21 cellular contexts compared by ENCODE assay signal in the genomic region with DNA sequence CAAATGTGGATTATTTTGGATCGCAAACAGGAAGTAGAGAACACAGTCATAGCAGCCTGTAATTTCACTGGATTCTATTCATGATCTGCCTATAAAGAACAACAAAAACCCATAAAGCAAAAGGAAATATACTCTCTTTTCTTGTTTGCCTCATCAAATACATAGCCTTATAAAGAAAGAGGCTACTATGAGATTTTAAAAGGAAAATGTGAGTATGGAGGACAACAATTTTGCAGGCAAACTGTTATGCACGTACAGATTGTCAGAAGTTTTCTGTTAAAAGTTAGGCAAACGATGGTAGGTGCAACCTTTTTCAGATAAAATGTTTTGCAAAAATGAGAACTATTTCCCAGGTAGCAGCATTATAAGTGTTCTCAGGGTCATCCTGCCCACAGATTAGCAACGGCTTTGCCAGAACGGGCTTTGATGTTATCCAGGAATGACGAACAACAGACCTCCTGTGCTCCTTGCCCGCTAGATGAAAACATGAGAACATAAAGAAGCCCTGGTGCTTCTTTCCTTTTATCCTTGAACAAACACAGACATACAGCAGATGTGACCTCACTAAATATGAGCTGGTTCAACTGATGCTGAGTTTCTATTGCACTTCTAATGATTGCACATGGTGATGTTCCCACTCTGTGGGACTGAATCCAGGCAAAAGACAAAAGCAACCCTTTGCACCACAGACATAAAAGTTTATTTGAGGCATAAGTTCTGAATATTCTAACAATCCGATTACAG.
DNase-seq lines count a peak whose midpoint lies in the region; ATAC-seq and TF ChIP-seq lines count a peak whose summit lies in the region.
"Had no signal": no experiment of that assay in that cellular context is flagged by ENCODE, and none has a peak within 500 bp of the region (broad histone marks: within the 10 kb centered on the region; RNA-seq: fewer than 3 reads in every experiment).

No MANE protein-coding gene starts in this region.

- H3K36me3 ChIP-seq in HEK293 (ENCODE audit: control insufficient read depth in 2 of 2, insufficient read depth in 1 of 2, low read length in 2 of 2) (no peaks in the 10 kb centered on the region), rectal smooth muscle tissue (ENCODE audit: control insufficient read depth, insufficient read depth, low read length) (no peaks in the 10 kb centered on the region)

- no peak overlapping the region for H3K27ac Mint-ChIP-seq in activated CD4-positive, alpha-beta memory T cell treated with anti-CD3 and anti-CD28 coated beads, Interleukin-2, amount 10 ng/mL, durations not matched to agents 7 days and 5 days

- DNase-seq in NCI-H82 (lab: John Stamatoyannopoulos, UW), result peak; percentile 61
- DNase-seq in choroid plexus epithelial cell (ENCODE audit: low read depth), result peak; percentile 77
- no peak for DNase-seq in NK-92 treated with Interleukin-12 subunit alpha and Interleukin-12 subunit beta, amount 100 ng/mL, for 24 hours (lab: John Stamatoyannopoulos, UW)
- DNase-seq in activated CD4-positive, alpha-beta memory T cell treated with anti-CD3 and anti-CD28 coated beads, Interleukin-2, amount 10 ng/mL, durations not matched to agents 7 days and 5 days, result no peak
- DNase-seq: activated CD4-positive, alpha-beta T cell treated with anti-CD3 and anti-CD28 coated beads for 1 hour; activated CD8-positive, alpha-beta memory T cell treated with anti-CD3 and anti-CD28 coated beads, Interleukin-2, amount 50 U/mL, for 4 hours; activated naive CD4-positive, alpha-beta T cell; DMS79; effector CD8-positive, alpha-beta T cell; H7; midbrain; NCI-H1436; NCI-H524 treated with DMSO at 0.1 percent for 48 hours; occipital lobe; stimulated activated naive CD8-positive, alpha-beta T cell treated with anti-CD3 and anti-CD28 coated beads, Interleukin-15, Interleukin-2, amounts not matched to agents 100 U/mL and 50 U/mL, for 24 hours had no signal

- ATAC-seq in HG02610 (IDR thresholded peaks at IDR 0.05; ENCODE audit: unreplicated experiment), result no peak
- ATAC-seq: stimulated activated naive CD8-positive, alpha-beta T cell treated with anti-CD3 and anti-CD28 coated beads, Interleukin-15, Interleukin-2, amounts not matched to agents 100 U/mL and 50 U/mL, for 24 hours had no signal

- no peaks in the 10 kb centered on the region for H3K9me3 Mint-ChIP-seq in activated CD4-positive, alpha-beta memory T cell treated with anti-CD3 and anti-CD28 coated beads, Interleukin-2, amount 10 ng/mL, durations not matched to agents 7 days and 5 days

- H3K4me1 ChIP-seq in HEK293 (ENCODE audit: control insufficient read depth, insufficient read depth, low read length) (peaks cover 8% of the 10 kb centered on the region; the same call in 1 of the 2 replicates), rectal smooth muscle tissue (ENCODE audit: control insufficient read depth, insufficient read depth, low read length) (peaks cover 29% of the 10 kb centered on the region)

- no peak overlapping the region for H3K4me3 ChIP-seq in HEK293 (ENCODE audit: low read depth, low read length)
- no peak overlapping the region for H3K4me3 ChIP-seq in choroid plexus epithelial cell (ENCODE audit: low read depth, low read length)
- no peak overlapping the region for H3K4me3 ChIP-seq in rectal smooth muscle tissue (ENCODE audit: low read length)
- H3K4me3 ChIP-seq: skin epidermis had no signal

- TF ChIP-seq CTCF in HEK293 (tag by site-specific recombination; IDR thresholded peaks at IDR 0.05) (no peak), choroid plexus epithelial cell (conservative IDR thresholded peaks at IDR 0.05; ENCODE audit: low read depth, low read length) (no peak)

- no peaks in the 10 kb centered on the region for H3K27me3 Mint-ChIP-seq in activated CD4-positive, alpha-beta memory T cell treated with anti-CD3 and anti-CD28 coated beads, Interleukin-2, amount 10 ng/mL, durations not matched to agents 7 days and 5 days

- H3K36me3 Mint-ChIP-seq in activated CD4-positive, alpha-beta memory T cell treated with anti-CD3 and anti-CD28 coated beads, Interleukin-2, amount 10 ng/mL, durations not matched to agents 7 days and 5 days (ENCODE audit: low read depth), result no peaks in the 10 kb centered on the region
- H3K36me3 Mint-ChIP-seq: brain had no signal

- POLR2A ChIA-PET in HEK293 (lab: Yijun Ruan, JAX), result interaction anchor here (0.6 kb wide), 1 partner anchor 277 kb away, joined by 4 read pairs; no protein-coding TSS in a partner anchor
- POLR2A ChIA-PET in activated CD4-positive, alpha-beta memory T cell treated with anti-CD3 and anti-CD28 coated beads, Interleukin-2, amount 10 ng/mL, durations not matched to agents 7 days and 5 days (lab: Charles Lee), result no interaction called here

- H3K4me1 Mint-ChIP-seq in activated CD4-positive, alpha-beta memory T cell treated with anti-CD3 and anti-CD28 coated beads, Interleukin-2, amount 10 ng/mL, durations not matched to agents 7 days and 5 days, result peaks cover 35% of the 10 kb centered on the region

- H3K27me3 ChIP-seq in rectal smooth muscle tissue (ENCODE audit: control insufficient read depth, insufficient read depth, low read length), result no peaks in the 10 kb centered on the region

- CTCF ChIA-PET in HEK293 (lab: Yijun Ruan, JAX), result no interaction called here
- CTCF ChIA-PET in activated CD4-positive, alpha-beta memory T cell treated with anti-CD3 and anti-CD28 coated beads, Interleukin-2, amount 10 ng/mL, durations not matched to agents 7 days and 5 days (lab: Charles Lee), result no interaction called here

- no peaks in the 10 kb centered on the region for H3K9me3 ChIP-seq in HEK293 (ENCODE audit: control insufficient read depth, insufficient read depth, low read depth, low read length)

- H3K27ac ChIP-seq in HEK293 (ENCODE audit: extremely low read depth, low read depth, low read length) (no peak overlapping the region), rectal smooth muscle tissue (ENCODE audit: low read depth, low read length) (peak overlapping the region; percentile 73)
- H3K27ac ChIP-seq: RWPE1, skin epidermis had no signal

- no peak overlapping the region for H3K4me3 Mint-ChIP-seq in activated CD4-positive, alpha-beta memory T cell treated with anti-CD3 and anti-CD28 coated beads, Interleukin-2, amount 10 ng/mL, durations not matched to agents 7 days and 5 days
- H3K4me3 Mint-ChIP-seq: brain had no signal

- H3K9ac ChIP-seq in rectal smooth muscle tissue (ENCODE audit: low read length), result no peak overlapping the region

TF ChIP-seq in HEK293, 187 proteins besides CTCF, POLR2A, EP300 and RAD21 (continues in another document):
- TF ChIP-seq ZNF629 (tag by site-specific recombination; IDR thresholded peaks at IDR 0.05) (0 out of 2 replicates have a peak, but pooled peaks have one; percentile 28), GLIS1 (tag by site-specific recombination; IDR thresholded peaks at IDR 0.05) (0 out of 2 replicates have a peak, but pooled peaks have one; percentile 25), ZBTB17 (tag by site-specific recombination; IDR thresholded peaks at IDR 0.05) (no peak), ZNF433 (tag by site-specific recombination; IDR thresholded peaks at IDR 0.05; ENCODE audit: low read depth) (no peak), ZSCAN30 (tag by site-specific recombination; IDR thresholded peaks at IDR 0.05) (no peak), ZBTB7A (tag by site-specific recombination; IDR thresholded peaks at IDR 0.05; ENCODE audit: low read depth) (no peak), ZNF146 (tag by site-specific recombination; IDR thresholded peaks at IDR 0.05) (no peak), KLF7 (tag by site-specific recombination; IDR thresholded peaks at IDR 0.05; ENCODE audit: borderline replicate concordance) (no peak), OSR2 (tag by site-specific recombination; IDR thresholded peaks at IDR 0.05) (peak; percentile 63), PRDM1 (tag by site-specific recombination; IDR thresholded peaks at IDR 0.05) (no peak), ZNF561 (tag by site-specific recombination; IDR thresholded peaks at IDR 0.05; ENCODE audit: borderline replicate concordance) (no peak), ZNF830 (tag by site-specific recombination; IDR thresholded peaks at IDR 0.05; ENCODE audit: low read depth) (no peak), ZNF404 (tag by site-specific recombination; IDR thresholded peaks at IDR 0.05) (no peak)
- TF ChIP-seq, protein P1, sequence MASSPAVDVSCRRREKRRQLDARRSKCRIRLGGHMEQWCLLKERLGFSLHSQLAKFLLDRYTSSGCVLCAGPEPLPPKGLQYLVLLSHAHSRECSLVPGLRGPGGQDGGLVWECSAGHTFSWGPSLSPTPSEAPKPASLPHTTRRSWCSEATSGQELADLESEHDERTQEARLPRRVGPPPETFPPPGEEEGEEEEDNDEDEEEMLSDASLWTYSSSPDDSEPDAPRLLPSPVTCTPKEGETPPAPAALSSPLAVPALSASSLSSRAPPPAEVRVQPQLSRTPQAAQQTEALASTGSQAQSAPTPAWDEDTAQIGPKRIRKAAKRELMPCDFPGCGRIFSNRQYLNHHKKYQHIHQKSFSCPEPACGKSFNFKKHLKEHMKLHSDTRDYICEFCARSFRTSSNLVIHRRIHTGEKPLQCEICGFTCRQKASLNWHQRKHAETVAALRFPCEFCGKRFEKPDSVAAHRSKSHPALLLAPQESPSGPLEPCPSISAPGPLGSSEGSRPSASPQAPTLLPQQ (tag by site-specific recombination; IDR thresholded peaks at IDR 0.05), result no peak
- TF ChIP-seq, protein P2, sequence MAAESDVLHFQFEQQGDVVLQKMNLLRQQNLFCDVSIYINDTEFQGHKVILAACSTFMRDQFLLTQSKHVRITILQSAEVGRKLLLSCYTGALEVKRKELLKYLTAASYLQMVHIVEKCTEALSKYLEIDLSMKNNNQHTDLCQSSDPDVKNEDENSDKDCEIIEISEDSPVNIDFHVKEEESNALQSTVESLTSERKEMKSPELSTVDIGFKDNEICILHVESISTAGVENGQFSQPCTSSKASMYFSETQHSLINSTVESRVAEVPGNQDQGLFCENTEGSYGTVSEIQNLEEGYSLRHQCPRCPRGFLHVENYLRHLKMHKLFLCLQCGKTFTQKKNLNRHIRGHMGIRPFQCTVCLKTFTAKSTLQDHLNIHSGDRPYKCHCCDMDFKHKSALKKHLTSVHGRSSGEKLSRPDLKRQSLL (tag by site-specific recombination; IDR thresholded peaks at IDR 0.05), result no peak
- TF ChIP-seq, protein P3, sequence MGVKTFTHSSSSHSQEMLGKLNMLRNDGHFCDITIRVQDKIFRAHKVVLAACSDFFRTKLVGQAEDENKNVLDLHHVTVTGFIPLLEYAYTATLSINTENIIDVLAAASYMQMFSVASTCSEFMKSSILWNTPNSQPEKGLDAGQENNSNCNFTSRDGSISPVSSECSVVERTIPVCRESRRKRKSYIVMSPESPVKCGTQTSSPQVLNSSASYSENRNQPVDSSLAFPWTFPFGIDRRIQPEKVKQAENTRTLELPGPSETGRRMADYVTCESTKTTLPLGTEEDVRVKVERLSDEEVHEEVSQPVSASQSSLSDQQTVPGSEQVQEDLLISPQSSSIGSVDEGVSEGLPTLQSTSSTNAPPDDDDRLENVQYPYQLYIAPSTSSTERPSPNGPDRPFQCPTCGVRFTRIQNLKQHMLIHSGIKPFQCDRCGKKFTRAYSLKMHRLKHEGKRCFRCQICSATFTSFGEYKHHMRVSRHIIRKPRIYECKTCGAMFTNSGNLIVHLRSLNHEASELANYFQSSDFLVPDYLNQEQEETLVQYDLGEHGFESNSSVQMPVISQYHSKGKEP (tag by site-specific recombination; IDR thresholded peaks at IDR 0.05), result no peak

Comparison
In these comparisons a context has a peak if more than half of its experiments do, and no peak if none do; other contexts are left out.
1. DNase-seq: peak in NCI-H82 (single experiment) and choroid plexus epithelial cell (single experiment); none in NK-92 treated with Interleukin-12 subunit alpha and Interleukin-12 subunit beta, amount 100 ng/mL, for 24 hours (single experiment) and activated CD4-positive, alpha-beta memory T cell treated with anti-CD3 and anti-CD28 coated beads, Interleukin-2, amount 10 ng/mL, durations not matched to agents 7 days and 5 days (single experiment).